In the genomic region with DNA sequence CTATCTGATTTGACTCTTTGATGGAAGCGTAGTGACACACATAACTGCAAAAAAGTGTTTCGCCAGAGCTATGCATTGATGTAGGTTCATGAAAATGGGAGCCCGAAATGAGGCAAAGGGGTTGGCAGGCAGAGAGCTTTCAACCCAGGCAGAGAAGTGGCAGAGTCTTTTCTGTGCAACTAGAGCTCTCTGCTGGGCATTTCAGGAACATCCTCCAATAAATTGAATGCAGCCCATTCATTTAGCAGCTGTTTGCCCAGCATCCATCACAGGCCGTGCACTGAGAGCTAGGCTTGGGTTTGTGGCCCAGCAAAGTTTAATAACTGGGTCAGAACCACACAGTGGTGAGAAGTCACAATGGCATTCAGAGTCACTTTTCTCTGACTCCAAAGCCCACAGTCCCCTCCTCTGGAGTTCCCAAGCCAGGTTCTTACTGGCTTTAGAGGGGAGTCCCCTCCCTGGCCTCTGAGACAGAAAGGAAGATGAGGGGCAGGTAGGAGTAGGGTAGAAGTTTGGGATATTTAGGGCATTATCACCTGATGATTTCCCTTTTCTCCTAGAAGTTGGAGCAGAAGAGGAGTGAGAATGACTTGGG, we compare ENCODE assay signal across 8 cellular contexts. TPM values are rescaled to one million over a fixed set of nuclear protein-coding genes. Genes with fewer than 3 reads are reported as not detected.
DNase-seq lines count a peak whose midpoint lies in the region; ATAC-seq, FAIRE-seq and TF ChIP-seq lines count a peak whose summit lies in the region.

No MANE protein-coding gene starts in this region.

- no peaks in the 10 kb centered on the region for H3K4me1 Mint-ChIP-seq in mesothelial cell of epicardium

- H3K27me3 Mint-ChIP-seq in mesothelial cell of epicardium (ENCODE audit: low read depth): peaks cover 16% of the 10 kb centered on the region

- TF ChIP-seq CTCF in mesothelial cell of epicardium (IDR thresholded peaks at IDR 0.05; ENCODE audit: unreplicated experiment): no peak

- peaks cover 4% of the 10 kb centered on the region for H3K36me3 Mint-ChIP-seq in mesothelial cell of epicardium

- ATAC-seq in GM19397 (IDR thresholded peaks at IDR 0.05; ENCODE audit: unreplicated experiment): no peak

- DNase-seq in C1 segment of cervical spinal cord (lab: John Stamatoyannopoulos, UW) (peak in 11 of 14 donors; percentile 12 to 74 (median 38)), GM18507 (ENCODE audit: extremely low spot score, insufficient read length, low read depth) (no peak), NCI-H446 (lab: John Stamatoyannopoulos, UW) (peak; percentile 48 to 67), amygdala (lab: John Stamatoyannopoulos, UW) (peak in 46 of 56 donors; percentile 11 to 89 (median 50)), kidney tubule cell (ENCODE audit: low spot score) (peak; percentile 30), mesothelial cell of epicardium (ENCODE audit: low spot score in 2 of 2, unreplicated experiment in 2 of 2) (no peak), KG1 (lab: John Stamatoyannopoulos, UW) (no peak)

- no peak overlapping the region for H3K4me3 Mint-ChIP-seq in mesothelial cell of epicardium

- FAIRE-seq in GM18507 (lab: Jason Lieb, UNC): peak; percentile 53

- no peak overlapping the region for H3K27ac Mint-ChIP-seq in mesothelial cell of epicardium

- peaks cover 7% of the 10 kb centered on the region for H3K9me3 Mint-ChIP-seq in mesothelial cell of epicardium

RNA-seq across cellular contexts. Expression of a gene that starts 31.8 kb away (rescaled TPM):
- total RNA-seq in mesothelial cell of epicardium: 53.2 to 56.5 TPM (median 54.2 TPM) in 3 replicates

Comparison
In these comparisons a context has a peak if more than half of its experiments do, and no peak if none do; other contexts are left out.
1. DNase-seq: peak in C1 segment of cervical spinal cord (11 of 14), NCI-H446 (2 of 2), amygdala (46 of 56) and kidney tubule cell (single experiment); none in GM18507 (single experiment), mesothelial cell of epicardium (0 of 2) and KG1 (single experiment).